Comparison of ENCODE assay signal across 1 cellular context in the genomic region with DNA sequence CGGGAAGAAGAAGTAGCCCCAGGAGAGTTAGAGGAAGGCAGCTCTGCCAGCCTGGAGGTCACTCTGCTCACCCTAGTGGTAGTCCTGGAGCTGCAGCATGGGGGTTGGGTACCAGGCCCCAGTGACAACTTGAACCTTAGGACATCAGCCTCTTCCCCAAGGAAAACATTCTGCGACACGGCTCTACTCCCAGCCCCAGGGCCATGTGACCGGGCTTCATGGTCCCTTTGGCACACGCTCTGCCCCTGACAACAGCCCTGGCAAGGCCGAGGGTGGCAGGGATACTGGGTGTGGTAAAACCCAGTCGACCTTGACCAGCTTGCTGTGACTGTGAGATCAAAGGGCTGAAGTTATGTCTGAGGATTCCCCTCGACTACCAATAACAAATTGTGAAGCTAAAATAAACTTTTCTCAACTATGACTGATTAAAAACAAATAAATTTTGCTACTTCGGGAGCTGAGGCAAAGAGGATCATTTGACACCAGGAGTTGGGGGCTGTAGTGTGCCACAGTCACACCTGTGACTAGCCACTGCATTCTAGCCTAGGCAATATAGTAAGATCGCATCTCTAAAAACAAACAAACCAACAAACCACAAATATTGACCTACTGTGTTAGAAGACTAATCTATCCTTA.
A peak's percentile ranks its signal among the peaks of the same experiment; 100 is the strongest.
TF ChIP-seq lines count a peak whose summit lies in the region.

No MANE protein-coding gene starts in this region.

TF ChIP-seq in GM12878, 131 proteins besides CTCF, POLR2A, EP300 and RAD21 (continued from another document and continues in another):
- TF ChIP-seq, protein P1, sequence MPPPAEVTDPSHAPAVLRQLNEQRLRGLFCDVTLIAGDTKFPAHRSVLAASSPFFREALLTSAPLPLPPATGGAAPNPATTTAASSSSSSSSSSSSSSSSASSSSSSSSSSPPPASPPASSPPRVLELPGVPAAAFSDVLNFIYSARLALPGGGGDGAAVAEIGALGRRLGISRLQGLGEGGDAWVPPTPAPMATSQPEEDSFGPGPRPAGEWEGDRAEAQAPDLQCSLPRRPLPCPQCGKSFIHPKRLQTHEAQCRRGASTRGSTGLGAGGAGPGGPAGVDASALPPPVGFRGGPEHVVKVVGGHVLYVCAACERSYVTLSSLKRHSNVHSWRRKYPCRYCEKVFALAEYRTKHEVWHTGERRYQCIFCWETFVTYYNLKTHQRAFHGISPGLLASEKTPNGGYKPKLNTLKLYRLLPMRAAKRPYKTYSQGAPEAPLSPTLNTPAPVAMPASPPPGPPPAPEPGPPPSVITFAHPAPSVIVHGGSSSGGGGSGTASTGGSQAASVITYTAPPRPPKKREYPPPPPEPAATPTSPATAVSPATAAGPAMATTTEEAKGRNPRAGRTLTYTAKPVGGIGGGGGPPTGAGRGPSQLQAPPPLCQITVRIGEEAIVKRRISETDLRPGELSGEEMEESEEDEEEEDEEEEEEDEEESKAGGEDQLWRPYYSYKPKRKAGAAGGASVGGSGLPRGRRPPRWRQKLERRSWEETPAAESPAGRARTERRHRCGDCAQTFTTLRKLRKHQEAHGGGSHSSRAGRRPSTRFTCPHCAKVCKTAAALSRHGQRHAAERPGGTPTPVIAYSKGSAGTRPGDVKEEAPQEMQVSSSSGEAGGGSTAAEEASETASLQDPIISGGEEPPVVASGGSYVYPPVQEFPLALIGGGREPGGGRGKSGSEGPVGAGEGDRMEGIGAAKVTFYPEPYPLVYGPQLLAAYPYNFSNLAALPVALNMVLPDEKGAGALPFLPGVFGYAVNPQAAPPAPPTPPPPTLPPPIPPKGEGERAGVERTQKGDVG (CRISPR knock-in tag; IDR thresholded peaks at IDR 0.05), result no peak
- TF ChIP-seq RAD51 (IDR thresholded peaks at IDR 0.05) (no peak; the same call in 1 of the 2 replicates), MTA2 (IDR thresholded peaks at IDR 0.05; ENCODE audit: low read depth) (peak; percentile 73), TBL1XR1 (IDR thresholded peaks at IDR 0.05; ENCODE audit: low read depth, low read length) (no peak), IKZF1 (conservative IDR thresholded peaks at IDR 0.05) (peak; percentile 90), ASH2L (IDR thresholded peaks at IDR 0.05; ENCODE audit: borderline replicate concordance, low read depth) (no peak), STAT1 (conservative IDR thresholded peaks at IDR 0.05) (no peak), GATAD2B (conservative IDR thresholded peaks at IDR 0.05; ENCODE audit: low read depth) (peak; percentile 87; the same call in 1 of the 2 replicates), CEBPZ (IDR thresholded peaks at IDR 0.05; ENCODE audit: low read depth, low read length) (no peak), ZBTB11 (CRISPR knock-in tag; IDR thresholded peaks at IDR 0.05) (no peak), E2F4 (IDR thresholded peaks at IDR 0.05; ENCODE audit: low read depth, low read length) (no peak), ZNF687 (IDR thresholded peaks at IDR 0.05) (peak; percentile 87), RCOR1 (conservative IDR thresholded peaks at IDR 0.05; ENCODE audit: low read depth, low read length) (no peak), DPF2 (IDR thresholded peaks at IDR 0.05) (peak; percentile 87), NR2F1 (conservative IDR thresholded peaks at IDR 0.05) (peak; percentile 78), PAX8 (IDR thresholded peaks at IDR 0.05) (peak; percentile 89; the same call in 1 of the 2 replicates), ZNF384 (IDR thresholded peaks at IDR 0.05; ENCODE audit: borderline replicate concordance, low read depth, low read length) (no peak), HDGF (IDR thresholded peaks at IDR 0.05) (0 out of 2 replicates have a peak, but pooled peaks have one; percentile 54), SMARCA5 (IDR thresholded peaks at IDR 0.05) (0 out of 2 replicates have a peak, but pooled peaks have one; percentile 56), CREM (IDR thresholded peaks at IDR 0.05; ENCODE audit: low read depth) (0 out of 2 replicates have a peak, but pooled peaks have one; percentile 12), RUNX3 (IDR thresholded peaks at IDR 0.05; ENCODE audit: low read length) (peak; percentile 65), ZNF217 (IDR thresholded peaks at IDR 0.05) (peak; percentile 78; the same call in 1 of the 2 replicates), NBN (IDR thresholded peaks at IDR 0.05) (peak; percentile 59; the same call in 1 of the 2 replicates), CHD2 (IDR thresholded peaks at IDR 0.05; ENCODE audit: borderline replicate concordance, low read depth, low read length) (peak; percentile 15; the same call in 1 of the 2 replicates), BHLHE40 (IDR thresholded peaks at IDR 0.05; ENCODE audit: borderline replicate concordance in 1 of 2, low read depth in 2 of 2, low read length in 1 of 2) (peak; percentile 7 to 54; a peak in 1 of 4 replicates), SRF (IDR thresholded peaks at IDR 0.05; ENCODE audit: low read depth in 2 of 2, low read length in 2 of 2) (no peak), EED (IDR thresholded peaks at IDR 0.05; ENCODE audit: low read depth) (no peak; the same call in none of the 2 replicates), ETV6 (conservative IDR thresholded peaks at IDR 0.05 in 1 of 2, IDR thresholded peaks at IDR 0.05 in 1 of 2; ENCODE audit: borderline replicate concordance in 1 of 2, low read depth in 1 of 2) (peak in 1 of 2 experiments; percentile 48; a peak in 1 of 4 replicates), FOS (IDR thresholded peaks at IDR 0.05; ENCODE audit: borderline replicate concordance, extremely low read depth, insufficient read length) (no peak)
- TF ChIP-seq, protein P2, sequence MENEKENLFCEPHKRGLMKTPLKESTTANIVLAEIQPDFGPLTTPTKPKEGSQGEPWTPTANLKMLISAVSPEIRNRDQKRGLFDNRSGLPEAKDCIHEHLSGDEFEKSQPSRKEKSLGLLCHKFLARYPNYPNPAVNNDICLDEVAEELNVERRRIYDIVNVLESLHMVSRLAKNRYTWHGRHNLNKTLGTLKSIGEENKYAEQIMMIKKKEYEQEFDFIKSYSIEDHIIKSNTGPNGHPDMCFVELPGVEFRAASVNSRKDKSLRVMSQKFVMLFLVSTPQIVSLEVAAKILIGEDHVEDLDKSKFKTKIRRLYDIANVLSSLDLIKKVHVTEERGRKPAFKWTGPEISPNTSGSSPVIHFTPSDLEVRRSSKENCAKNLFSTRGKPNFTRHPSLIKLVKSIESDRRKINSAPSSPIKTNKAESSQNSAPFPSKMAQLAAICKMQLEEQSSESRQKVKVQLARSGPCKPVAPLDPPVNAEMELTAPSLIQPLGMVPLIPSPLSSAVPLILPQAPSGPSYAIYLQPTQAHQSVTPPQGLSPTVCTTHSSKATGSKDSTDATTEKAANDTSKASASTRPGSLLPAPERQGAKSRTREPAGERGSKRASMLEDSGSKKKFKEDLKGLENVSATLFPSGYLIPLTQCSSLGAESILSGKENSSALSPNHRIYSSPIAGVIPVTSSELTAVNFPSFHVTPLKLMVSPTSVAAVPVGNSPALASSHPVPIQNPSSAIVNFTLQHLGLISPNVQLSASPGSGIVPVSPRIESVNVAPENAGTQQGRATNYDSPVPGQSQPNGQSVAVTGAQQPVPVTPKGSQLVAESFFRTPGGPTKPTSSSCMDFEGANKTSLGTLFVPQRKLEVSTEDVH (IDR thresholded peaks at IDR 0.05; ENCODE audit: low read depth, partially characterized antibody), result no peak
- TF ChIP-seq, protein P3, sequence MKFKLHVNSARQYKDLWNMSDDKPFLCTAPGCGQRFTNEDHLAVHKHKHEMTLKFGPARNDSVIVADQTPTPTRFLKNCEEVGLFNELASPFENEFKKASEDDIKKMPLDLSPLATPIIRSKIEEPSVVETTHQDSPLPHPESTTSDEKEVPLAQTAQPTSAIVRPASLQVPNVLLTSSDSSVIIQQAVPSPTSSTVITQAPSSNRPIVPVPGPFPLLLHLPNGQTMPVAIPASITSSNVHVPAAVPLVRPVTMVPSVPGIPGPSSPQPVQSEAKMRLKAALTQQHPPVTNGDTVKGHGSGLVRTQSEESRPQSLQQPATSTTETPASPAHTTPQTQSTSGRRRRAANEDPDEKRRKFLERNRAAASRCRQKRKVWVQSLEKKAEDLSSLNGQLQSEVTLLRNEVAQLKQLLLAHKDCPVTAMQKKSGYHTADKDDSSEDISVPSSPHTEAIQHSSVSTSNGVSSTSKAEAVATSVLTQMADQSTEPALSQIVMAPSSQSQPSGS (IDR thresholded peaks at IDR 0.05; ENCODE audit: low read length), result no peak
- TF ChIP-seq, protein P4, sequence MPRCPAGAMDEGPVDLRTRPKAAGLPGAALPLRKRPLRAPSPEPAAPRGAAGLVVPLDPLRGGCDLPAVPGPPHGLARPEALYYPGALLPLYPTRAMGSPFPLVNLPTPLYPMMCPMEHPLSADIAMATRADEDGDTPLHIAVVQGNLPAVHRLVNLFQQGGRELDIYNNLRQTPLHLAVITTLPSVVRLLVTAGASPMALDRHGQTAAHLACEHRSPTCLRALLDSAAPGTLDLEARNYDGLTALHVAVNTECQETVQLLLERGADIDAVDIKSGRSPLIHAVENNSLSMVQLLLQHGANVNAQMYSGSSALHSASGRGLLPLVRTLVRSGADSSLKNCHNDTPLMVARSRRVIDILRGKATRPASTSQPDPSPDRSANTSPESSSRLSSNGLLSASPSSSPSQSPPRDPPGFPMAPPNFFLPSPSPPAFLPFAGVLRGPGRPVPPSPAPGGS (IDR thresholded peaks at IDR 0.05; ENCODE audit: borderline replicate concordance, insufficient read depth, low read depth, low read length, poor library complexity, severe bottlenecking), result no peak
